Comparison of ENCODE assay signal across 16 cellular contexts in genomic region chr11:773425-773824, GRCh38. TPM values are rescaled to one million over a fixed set of nuclear protein-coding genes. Genes with fewer than 3 reads are reported as not detected.
"Had no signal": no experiment of that assay in that cellular context is flagged by ENCODE, and none has a peak within 500 bp of the region (broad histone marks: within the 10 kb centered on the region; RNA-seq: fewer than 3 reads in every experiment).

No MANE protein-coding gene starts in this region.

- H3K4me3 Mint-ChIP-seq: activated CD8-positive, alpha-beta T cell treated with anti-CD3 and anti-CD28 coated beads for 36 hours; activated naive CD8-positive, alpha-beta T cell treated with anti-CD3 and anti-CD28 coated beads, Interleukin-2, amount 10 ng/mL, durations not matched to agents 7 days and 5 days; central memory CD8-positive, alpha-beta T cell; naive thymus-derived CD4-positive, alpha-beta T cell; stimulated activated memory B cell treated with anti-CD40 and anti-IgM and Interleukin-4, amounts not matched to agents 10 μg/mL and 1 μg/mL and 100 μg/mL, for 72 hours had no signal

- ATAC-seq: activated CD8-positive, alpha-beta T cell treated with anti-CD3 and anti-CD28 coated beads for 36 hours; naive thymus-derived CD4-positive, alpha-beta T cell; psoas muscle; right lobe of liver; stimulated activated memory B cell treated with anti-CD40 and anti-IgM and Interleukin-4, amounts not matched to agents 10 μg/mL and 1 μg/mL and 100 μg/mL, for 72 hours had no signal

- H3K4me3 ChIP-seq: lung, psoas muscle, right lobe of liver, spleen, testis had no signal

- H3K27ac Mint-ChIP-seq: activated CD8-positive, alpha-beta T cell treated with anti-CD3 and anti-CD28 coated beads for 36 hours; activated naive CD8-positive, alpha-beta T cell treated with anti-CD3 and anti-CD28 coated beads, Interleukin-2, amount 10 ng/mL, durations not matched to agents 7 days and 5 days; naive thymus-derived CD4-positive, alpha-beta T cell; stimulated activated memory B cell treated with anti-CD40 and anti-IgM and Interleukin-4, amounts not matched to agents 10 μg/mL and 1 μg/mL and 100 μg/mL, for 72 hours had no signal

- H3K27ac ChIP-seq: psoas muscle, right lobe of liver, spleen, WERI-Rb-1 had no signal

- H3K9me3 ChIP-seq: psoas muscle, right lobe of liver, spleen, testis had no signal

- DNase-seq: activated CD4-positive, alpha-beta T cell treated with anti-CD3 and anti-CD28 coated beads for 4 hours; activated CD8-positive, alpha-beta memory T cell treated with anti-CD3 and anti-CD28 coated beads, Interleukin-2, amount 50 U/mL, for 4 hours; activated CD8-positive, alpha-beta T cell treated with anti-CD3 and anti-CD28 coated beads for 36 hours; activated naive CD8-positive, alpha-beta T cell treated with anti-CD3 and anti-CD28 coated beads, Interleukin-2, amount 10 ng/mL, durations not matched to agents 7 days and 5 days; dermis blood vessel endothelial cell; naive thymus-derived CD4-positive, alpha-beta T cell; spleen; stimulated activated CD4-positive, alpha-beta T cell treated with anti-CD3 and anti-CD28 coated beads, Interleukin-1b, Interleukin-23, amount 100 ng/mL, for 48 hours; WERI-Rb-1 had no signal

- H3K36me3 Mint-ChIP-seq: activated naive CD8-positive, alpha-beta T cell treated with anti-CD3 and anti-CD28 coated beads, Interleukin-2, amount 10 ng/mL, durations not matched to agents 7 days and 5 days had no signal

- H3K27me3 Mint-ChIP-seq: activated CD8-positive, alpha-beta T cell treated with anti-CD3 and anti-CD28 coated beads for 36 hours; activated naive CD8-positive, alpha-beta T cell treated with anti-CD3 and anti-CD28 coated beads, Interleukin-2, amount 10 ng/mL, durations not matched to agents 7 days and 5 days; central memory CD8-positive, alpha-beta T cell; naive thymus-derived CD4-positive, alpha-beta T cell; stimulated activated memory B cell treated with anti-CD40 and anti-IgM and Interleukin-4, amounts not matched to agents 10 μg/mL and 1 μg/mL and 100 μg/mL, for 72 hours had no signal

- H3K9me3 Mint-ChIP-seq: activated CD8-positive, alpha-beta T cell treated with anti-CD3 and anti-CD28 coated beads for 36 hours; activated naive CD8-positive, alpha-beta T cell treated with anti-CD3 and anti-CD28 coated beads, Interleukin-2, amount 10 ng/mL, durations not matched to agents 7 days and 5 days; central memory CD8-positive, alpha-beta T cell; naive thymus-derived CD4-positive, alpha-beta T cell; stimulated activated memory B cell treated with anti-CD40 and anti-IgM and Interleukin-4, amounts not matched to agents 10 μg/mL and 1 μg/mL and 100 μg/mL, for 72 hours had no signal

- H3K27me3 ChIP-seq: right lobe of liver, spleen, testis had no signal

RNA-seq across cellular contexts. Expression of gene CEND1, which starts 16.5 kb away (rescaled TPM):
- total RNA-seq: mononuclear cell, right lobe of liver had no signal
- polyA plus RNA-seq: naive thymus-derived CD4-positive, alpha-beta T cell had no signal
